ENCODE assay signal across 9 cellular contexts in the genomic region with DNA sequence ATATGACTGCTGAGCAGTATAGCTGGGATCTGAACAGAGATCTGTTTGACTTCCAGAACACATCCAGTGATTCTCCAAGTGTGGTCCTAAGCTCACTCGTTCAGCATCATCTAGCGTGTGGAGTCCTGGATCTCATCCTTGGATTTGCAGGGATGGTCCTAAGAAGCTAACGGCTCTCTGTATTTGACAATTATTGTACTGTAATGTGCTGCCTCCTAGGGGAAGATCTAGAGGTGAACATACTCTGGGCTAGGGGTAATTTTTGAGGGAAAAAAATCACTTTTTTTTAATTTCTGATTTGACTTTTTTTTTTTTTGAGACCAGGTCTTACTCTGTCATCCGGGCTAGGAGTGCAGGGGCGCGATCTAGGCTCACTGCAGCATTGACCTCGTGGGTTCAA. TPM values are rescaled to one million over a fixed set of nuclear protein-coding genes. Genes with fewer than 3 reads are reported as not detected.
DNase-seq lines count a peak whose midpoint lies in the region; ATAC-seq and TF ChIP-seq lines count a peak whose summit lies in the region.
"Had no signal": no experiment of that assay in that cellular context is flagged by ENCODE, and none has a peak within 500 bp of the region (broad histone marks: within the 10 kb centered on the region; RNA-seq: fewer than 3 reads in every experiment).

No MANE protein-coding gene starts in this region.

- peak overlapping the region; percentile 8; the same call in 1 of the 2 replicates for H3K4me3 ChIP-seq in AG04449 (ENCODE audit: low read depth, low read length)
- peak overlapping the region in 1 of 3 experiments; percentile 74 for H3K4me3 ChIP-seq in mammary epithelial cell (replicated peaks in 1 of 3; ENCODE audit: insufficient read depth in 1 of 3, low read depth in 2 of 3, low read length in 3 of 3)

- ATAC-seq in HG03280 (IDR thresholded peaks at IDR 0.05; ENCODE audit: unreplicated experiment) (no peak), GM19397 (IDR thresholded peaks at IDR 0.05; ENCODE audit: unreplicated experiment) (no peak)

- in situ Hi-C loops in mammary epithelial cell (cut with MboI; ENCODE audit: low sequenced_read_pairs in 2 of 2): loop anchor here (5.0 kb wide), 2 partner anchors 105 to 125 kb away; no protein-coding TSS in a partner anchor

- no peak overlapping the region for H3K9ac ChIP-seq in mammary epithelial cell (ENCODE audit: insufficient read depth, low read length)

- no peaks in the 10 kb centered on the region for H3K27me3 ChIP-seq in mammary epithelial cell (ENCODE audit: insufficient read depth, low read length)

- peaks cover 47% of the 10 kb centered on the region for H3K79me2 ChIP-seq in mammary epithelial cell (ENCODE audit: insufficient read depth, low read length)

- H3K36me3 ChIP-seq in mammary epithelial cell (ENCODE audit: insufficient read depth, low read length): no peaks in the 10 kb centered on the region

- no peaks in the 10 kb centered on the region for H4K20me1 ChIP-seq in mammary epithelial cell (ENCODE audit: insufficient read depth, low read length)

- WGBS in mammary epithelial cell (ENCODE audit: low coverage, missing lambda C conversion rate): 52% methylated on average over 7 of the region's 7 CpGs

- H2AFZ ChIP-seq in mammary epithelial cell (ENCODE audit: low read depth, low read length): no peak overlapping the region

- H3K4me2 ChIP-seq in mammary epithelial cell (ENCODE audit: insufficient read depth, low read depth, low read length): peak overlapping the region; percentile 94

- no peaks in the 10 kb centered on the region for H3K9me3 ChIP-seq in mammary epithelial cell (replicated peaks; ENCODE audit: insufficient read depth, low read length)

- TF ChIP-seq CTCF in AG04449 (IDR thresholded peaks at IDR 0.05; ENCODE audit: insufficient read depth, low read length, missing control alignments) (peak; percentile 38), mammary epithelial cell (conservative IDR thresholded peaks at IDR 0.05 in 1 of 2, IDR thresholded peaks at IDR 0.05 in 1 of 2; ENCODE audit: extremely low read depth in 1 of 2, insufficient read depth in 1 of 2, low read depth in 1 of 2, low read length in 2 of 2) (peak; percentile 65 to 69), mesothelial cell of epicardium (IDR thresholded peaks at IDR 0.05; ENCODE audit: unreplicated experiment) (peak; percentile 51)

- no peaks in the 10 kb centered on the region for H3K27me3 Mint-ChIP-seq in mesothelial cell of epicardium (ENCODE audit: low read depth)

- no peaks in the 10 kb centered on the region for H3K9me3 Mint-ChIP-seq in mesothelial cell of epicardium

- BruUV-seq in mammary epithelial cell (replicated peaks; lab: Mats Ljungman, UMichigan): no TSS peak

- DNase-seq in AG04449 (ENCODE audit: low read depth, low spot score) (no peak), GDM1 (lab: John Stamatoyannopoulos, UW) (peak; percentile 18), NCI-H748 treated with DMSO at 0.1 percent for 48 hours (lab: John Stamatoyannopoulos, UW) (peak; percentile 65), mammary epithelial cell (peak; percentile 50), mesothelial cell of epicardium (ENCODE audit: low spot score in 2 of 2, unreplicated experiment in 2 of 2) (no peak)
- DNase-seq in activated effector memory CD4-positive, alpha-beta T cell treated with anti-CD3 and anti-CD28 coated beads, Interleukin-2, amount 50 U/mL, for 16 hours: no peak

- CTCF ChIA-PET in AG04449 (lab: Yijun Ruan, JAX) (interaction anchor here (0.6 to 14.3 kb wide), 29 partner anchors 8 to 325 kb away, joined by 3 to 429 read pairs (median 5); no protein-coding TSS in a partner anchor), mammary epithelial cell (lab: Charles Lee; ENCODE audit: low non-redundant PET) (interaction anchor here (0.6 to 1.5 kb wide), 7 partner anchors 12 to 128 kb away, joined by 3 to 24 read pairs (median 14); no protein-coding TSS in a partner anchor)

- peak overlapping the region; percentile 86 for H3K4me3 Mint-ChIP-seq in mesothelial cell of epicardium

- intact Hi-C loops in mammary epithelial cell (cut with micrococcal nuclease): loop anchor here (1.0 to 10.0 kb wide), 6 partner anchors 28 to 325 kb away; no protein-coding TSS in a partner anchor

- no peak overlapping the region for H3K27ac ChIP-seq in mammary epithelial cell (ENCODE audit: insufficient read depth, low read depth, low read length)

- no peaks in the 10 kb centered on the region for H3K36me3 Mint-ChIP-seq in mesothelial cell of epicardium

- no peak overlapping the region for H3K27ac Mint-ChIP-seq in mesothelial cell of epicardium

- POLR2A ChIA-PET in AG04449 (lab: Yijun Ruan, JAX): no interaction called here

- dilution Hi-C loops in mammary epithelial cell (cut with HindIII; ENCODE audit: low sequenced_read_pairs): no loop called here

- peaks cover 23% of the 10 kb centered on the region for H3K4me1 ChIP-seq in mammary epithelial cell (ENCODE audit: insufficient read depth, low read length)

- peaks cover 21% of the 10 kb centered on the region for H3K4me1 Mint-ChIP-seq in mesothelial cell of epicardium

RNA-seq across cellular contexts. Expression of a gene that starts 1.5 kb away (rescaled TPM):
- 10 to 100 TPM; 18.1 to 63.2 TPM for total RNA-seq in mammary epithelial cell
- polyA plus RNA-seq in mammary epithelial cell: 12.8 TPM
- 39.1 TPM for polyA minus RNA-seq in mammary epithelial cell
- total RNA-seq in mesothelial cell of epicardium: 15.4 to 16.5 TPM (median 15.9 TPM) in 3 replicates

RNA-seq across cellular contexts. Expression of a gene that starts 17.4 kb away (rescaled TPM):
- total RNA-seq in mammary epithelial cell (under 1 TPM; 0.07 to 0.17 TPM), mesothelial cell of epicardium (0.18 to 0.38 TPM (median 0.29 TPM) in 3 replicates)
- polyA plus RNA-seq in mammary epithelial cell: 0.06 TPM
- not detected for polyA minus RNA-seq in mammary epithelial cell
- total RNA-seq: glomerular endothelial cell had no signal

RNA-seq across cellular contexts. Expression of a gene that starts 38.4 kb away (rescaled TPM):
- 1 to 10 TPM; 5.8 to 6.0 TPM for total RNA-seq in mammary epithelial cell
- polyA plus RNA-seq in mammary epithelial cell: 4.1 TPM
- polyA minus RNA-seq in mammary epithelial cell: 5.5 TPM
- total RNA-seq in mesothelial cell of epicardium: 3.9 to 4.8 TPM (median 4.7 TPM) in 3 replicates

RNA-seq across cellular contexts. Expression of a gene that starts 38.5 kb away (rescaled TPM):
- total RNA-seq in mammary epithelial cell: 10 to 100 TPM; 46.7 to 60.0 TPM
- 35.5 TPM for polyA plus RNA-seq in mammary epithelial cell
- 88.9 TPM for polyA minus RNA-seq in mammary epithelial cell
- total RNA-seq in mesothelial cell of epicardium: 49.6 to 53.1 TPM (median 52.8 TPM) in 3 replicates

Comparison
In these comparisons a context has a peak if more than half of its experiments do, and no peak if none do; other contexts are left out.
1. DNase-seq: peak in GDM1 (single experiment), NCI-H748 treated with DMSO at 0.1 percent for 48 hours (single experiment) and mammary epithelial cell (single experiment); none in AG04449 (single experiment), mesothelial cell of epicardium (0 of 2) and activated effector memory CD4-positive, alpha-beta T cell treated with anti-CD3 and anti-CD28 coated beads, Interleukin-2, amount 50 U/mL, for 16 hours (single experiment).
2. Peak in every context shown above with its lines, with median percentiles within 50 percentile points of each other: CTCF ChIP-seq.